ENCODE assay signal across 8 cellular contexts in the genomic region with DNA sequence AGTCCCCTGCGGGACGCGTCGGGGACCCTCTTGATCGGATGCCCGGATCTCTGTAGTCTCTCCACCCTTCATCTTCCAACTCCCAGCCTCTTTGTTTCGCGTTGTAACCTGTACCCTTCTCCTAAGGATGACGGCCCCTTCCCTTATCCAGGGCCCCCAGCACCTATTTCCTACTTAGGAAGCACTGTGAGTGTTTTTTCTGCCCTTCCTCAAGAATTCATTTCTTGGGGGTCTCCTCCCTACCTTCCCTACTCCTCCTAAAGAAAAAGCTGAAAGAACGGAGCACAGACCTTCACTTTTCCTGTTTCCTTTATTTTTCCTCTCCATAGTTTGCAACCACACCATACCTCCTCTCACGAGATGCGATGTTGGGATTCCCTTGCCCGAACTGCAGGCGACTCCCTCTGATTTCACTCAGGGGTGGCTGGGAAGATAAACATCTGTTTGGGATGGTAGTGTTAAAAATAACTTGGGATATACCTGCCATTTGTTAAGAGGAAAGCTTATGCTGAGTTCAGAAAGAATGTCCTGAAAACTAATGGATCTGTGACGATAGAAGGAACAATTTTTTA. TPM values are rescaled to one million over a fixed set of nuclear protein-coding genes. Genes with fewer than 3 reads are reported as not detected.
DNase-seq lines count a peak whose midpoint lies in the region; ATAC-seq and TF ChIP-seq lines count a peak whose summit lies in the region.

No MANE protein-coding gene starts in this region.

- H3K4me1 ChIP-seq in hepatocyte (ENCODE audit: insufficient read depth), result peaks cover 7% of the 10 kb centered on the region

- H3K36me3 ChIP-seq in hepatocyte (replicated peaks; ENCODE audit: insufficient read depth, low read depth), result no peaks in the 10 kb centered on the region

- peaks cover 40% of the 10 kb centered on the region for H3K4me1 Mint-ChIP-seq in stimulated activated effector memory CD8-positive, alpha-beta T cell treated with anti-CD3 and anti-CD28 coated beads, Interleukin-12 subunit alpha, Interleukin-12 subunit beta, amount 100 ng/mL, for 72 hours

- TF ChIP-seq POLR2A in erythroblast (IDR thresholded peaks at IDR 0.05; ENCODE audit: low read length), result no peak

- peaks cover 62% of the 10 kb centered on the region for H3K79me2 ChIP-seq in hepatocyte

- H3K4me3 Mint-ChIP-seq in stimulated activated effector memory CD8-positive, alpha-beta T cell treated with anti-CD3 and anti-CD28 coated beads, Interleukin-12 subunit alpha, Interleukin-12 subunit beta, amount 100 ng/mL, for 72 hours, result peak overlapping the region; percentile 98

- H2AFZ ChIP-seq in hepatocyte, result peak overlapping the region; percentile 65

- H3K27ac ChIP-seq in VCaP (peak overlapping the region; percentile 73), hepatocyte (peak overlapping the region; percentile 66)

- no peaks in the 10 kb centered on the region for H3K9me3 Mint-ChIP-seq in stimulated activated effector memory CD8-positive, alpha-beta T cell treated with anti-CD3 and anti-CD28 coated beads, Interleukin-12 subunit alpha, Interleukin-12 subunit beta, amount 100 ng/mL, for 72 hours

- TF ChIP-seq CTCF in VCaP (conservative IDR thresholded peaks at IDR 0.05) (no peak), hepatocyte (IDR thresholded peaks at IDR 0.05; ENCODE audit: poor library complexity) (no peak)

- H3K4me2 ChIP-seq in hepatocyte, result peak overlapping the region; percentile 83

- no peak for ATAC-seq in stimulated activated effector memory CD8-positive, alpha-beta T cell treated with anti-CD3 and anti-CD28 coated beads, Interleukin-12 subunit alpha, Interleukin-12 subunit beta, amount 100 ng/mL, for 72 hours

- H4K20me1 ChIP-seq in hepatocyte (ENCODE audit: insufficient read depth, poor library complexity, severe bottlenecking), result no peaks in the 10 kb centered on the region

- WGBS in hepatocyte (ENCODE audit: low lambda C conversion rate, missing lambda C conversion rate), result 4% methylated on average over 15 of the region's 15 CpGs

- no peaks in the 10 kb centered on the region for H3K9me3 ChIP-seq in hepatocyte (ENCODE audit: low read depth)

- peak overlapping the region; percentile 54 for H3K4me3 ChIP-seq in hepatocyte

- H3K36me3 Mint-ChIP-seq in stimulated activated effector memory CD8-positive, alpha-beta T cell treated with anti-CD3 and anti-CD28 coated beads, Interleukin-12 subunit alpha, Interleukin-12 subunit beta, amount 100 ng/mL, for 72 hours, result peaks cover 55% of the 10 kb centered on the region

- DNase-seq in DMS53 (lab: John Stamatoyannopoulos, UW), result peak; percentile 39
- no peak for DNase-seq in DMS53 treated with DMSO at 0.1 percent for 48 hours (lab: John Stamatoyannopoulos, UW; ENCODE audit: unreplicated experiment)
- no peak for DNase-seq in hepatocyte (ENCODE audit: low spot score)
- DNase-seq in stimulated activated effector memory CD8-positive, alpha-beta T cell treated with anti-CD3 and anti-CD28 coated beads, Interleukin-12 subunit alpha, Interleukin-12 subunit beta, amount 100 ng/mL, for 72 hours (ENCODE audit: low spot score in 2 of 2), result no peak
- no peak for DNase-seq in HuH-7 (ENCODE audit: low spot score)
- no peak for DNase-seq in erythroblast (lab: John Stamatoyannopoulos, UW)
- no peak for DNase-seq in NCI-H1092 treated with DMSO at 0.1 percent for 48 hours (lab: John Stamatoyannopoulos, UW)

- H3K27ac Mint-ChIP-seq in stimulated activated effector memory CD8-positive, alpha-beta T cell treated with anti-CD3 and anti-CD28 coated beads, Interleukin-12 subunit alpha, Interleukin-12 subunit beta, amount 100 ng/mL, for 72 hours, result peak overlapping the region; percentile 97

- H3K27me3 ChIP-seq in hepatocyte, result no peaks in the 10 kb centered on the region

- no peaks in the 10 kb centered on the region for H3K9me2 ChIP-seq in hepatocyte (replicated peaks; ENCODE audit: insufficient read depth)

RNA-seq across cellular contexts. Expression of a gene that starts 0.6 kb away (rescaled TPM):
- 26.5 and 29.6 TPM in 2 replicates for total RNA-seq in hepatocyte
- 22.1 and 35.2 TPM in 2 replicates for polyA plus RNA-seq in hepatocyte

RNA-seq across cellular contexts. Expression of a gene that starts 0.7 kb away (rescaled TPM):
- total RNA-seq in hepatocyte, result 24.0 and 26.4 TPM in 2 replicates
- 13.3 and 16.5 TPM in 2 replicates for polyA plus RNA-seq in hepatocyte

RNA-seq across cellular contexts. Expression of a gene that starts 56.5 kb away (rescaled TPM):
- total RNA-seq in hepatocyte, result 85.7 and 86.2 TPM in 2 replicates
- 80.4 and 83.4 TPM in 2 replicates for polyA plus RNA-seq in hepatocyte

RNA-seq across cellular contexts. Expression of a gene that starts 56.8 kb away (rescaled TPM):
- total RNA-seq in hepatocyte, result 33.1 and 46.1 TPM in 2 replicates
- 28.8 and 37.4 TPM in 2 replicates for polyA plus RNA-seq in hepatocyte
